16 cellular contexts compared by ENCODE assay signal in the genomic region with DNA sequence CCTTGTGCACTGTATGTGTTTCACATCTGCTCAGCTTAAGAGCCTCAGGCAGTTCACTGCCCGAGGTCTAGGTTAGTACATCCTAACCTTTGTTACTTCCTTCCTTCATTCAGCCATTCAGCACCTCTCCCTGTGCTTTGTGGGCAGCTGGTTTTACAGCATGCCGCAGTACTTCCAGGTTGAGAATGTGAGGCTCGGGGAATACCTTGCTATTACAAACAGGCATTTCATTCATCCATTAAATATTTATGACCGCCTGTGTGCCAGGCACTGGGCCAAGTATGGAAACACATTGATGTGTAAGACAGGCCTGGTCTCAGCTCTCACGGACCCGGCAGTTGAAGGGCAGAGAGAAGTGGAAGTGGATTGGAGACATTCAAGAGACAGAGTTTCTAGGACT.
A peak's percentile ranks its signal among the peaks of the same experiment; 100 is the strongest.
DNase-seq lines count a peak whose midpoint lies in the region; ATAC-seq and TF ChIP-seq lines count a peak whose summit lies in the region.
"Had no signal": no experiment of that assay in that cellular context is flagged by ENCODE, and none has a peak within 500 bp of the region (broad histone marks: within the 10 kb centered on the region; RNA-seq: fewer than 3 reads in every experiment).

No MANE protein-coding gene starts in this region.

- no peak for ATAC-seq in CD8-positive, alpha-beta T cell
- ATAC-seq in body of pancreas, result peak; percentile 52
- no peak for ATAC-seq in activated CD4-positive, CD25-positive, alpha-beta regulatory T cell treated with anti-CD3 and anti-CD28 coated beads, Interleukin-2, amount 50 U/mL, for 24 hours
- no peak for ATAC-seq in HG03039 (IDR thresholded peaks at IDR 0.05; ENCODE audit: unreplicated experiment)

- POLR2A ChIA-PET in CD8-positive, alpha-beta T cell (lab: Charles Lee), result no interaction called here

- H3K4me1 Mint-ChIP-seq in CD8-positive, alpha-beta T cell (ENCODE audit: low read depth), result peaks cover 55% of the 10 kb centered on the region

- H3K27ac ChIP-seq in CD8-positive, alpha-beta T cell (ENCODE audit: low read depth, low read length), result no peak overlapping the region
- H3K27ac ChIP-seq in body of pancreas, result peak overlapping the region in 3 of 4 donors; percentile 63 to 80 (median 78)
- H3K27ac ChIP-seq: breast epithelium, left ventricle myocardium inferior, ovary, suprapubic skin had no signal

- H3K4me3 Mint-ChIP-seq in CD8-positive, alpha-beta T cell, result no peak overlapping the region
- H3K4me3 Mint-ChIP-seq: CD14-positive monocyte; T-helper 2 cell treated with Interferon-gamma antibody and Interleukin-4, amounts not matched to agents 5 μg/mL and 100 μg/mL, for 36 hours had no signal

- peaks cover 18% of the 10 kb centered on the region for H3K4me1 ChIP-seq in CD8-positive, alpha-beta T cell (ENCODE audit: insufficient read depth, low read length)
- H3K4me1 ChIP-seq in body of pancreas, result peaks cover 47% of the 10 kb centered on the region
- H3K4me1 ChIP-seq: breast epithelium had no signal

- intact Hi-C loops in CD8-positive, alpha-beta T cell (cut with DNase I, micrococcal nuclease), result loop anchor here (5.0 to 10.0 kb wide), 3 partner anchors 37 to 725 kb away; a partner anchor contains a TSS
- intact Hi-C loops in body of pancreas (cut with DNase I), result no loop called here

- TF ChIP-seq POLR2A in body of pancreas (IDR thresholded peaks at IDR 0.05), result no peak

- peaks cover 9% of the 10 kb centered on the region for H3K36me3 ChIP-seq in CD8-positive, alpha-beta T cell (ENCODE audit: insufficient read depth, low read length)
- no peaks in the 10 kb centered on the region for H3K36me3 ChIP-seq in body of pancreas (replicated peaks in 1 of 2; ENCODE audit: insufficient read depth in 1 of 2, low read depth in 2 of 2)
- H3K36me3 ChIP-seq: breast epithelium, MG63, ovary had no signal

- no peak for TF ChIP-seq CTCF in CD8-positive, alpha-beta T cell (IDR thresholded peaks at IDR 0.05)
- no peak for TF ChIP-seq CTCF in body of pancreas (IDR thresholded peaks at IDR 0.05)

- peak overlapping the region; percentile 2 for H3K27ac Mint-ChIP-seq in CD8-positive, alpha-beta T cell
- H3K27ac Mint-ChIP-seq: T-helper 2 cell treated with Interferon-gamma antibody and Interleukin-4, amounts not matched to agents 5 μg/mL and 100 μg/mL, for 36 hours had no signal

- H3K9me3 Mint-ChIP-seq in CD8-positive, alpha-beta T cell, result no peaks in the 10 kb centered on the region
- H3K9me3 Mint-ChIP-seq: CD14-positive monocyte; T-helper 2 cell treated with Interferon-gamma antibody and Interleukin-4, amounts not matched to agents 5 μg/mL and 100 μg/mL, for 36 hours had no signal

- no peaks in the 10 kb centered on the region for H3K27me3 ChIP-seq in CD8-positive, alpha-beta T cell (ENCODE audit: insufficient read depth, low read length)
- H3K27me3 ChIP-seq in body of pancreas, result no peaks in the 10 kb centered on the region
- H3K27me3 ChIP-seq: breast epithelium, MG63, ovary, suprapubic skin had no signal

- H3K27me3 Mint-ChIP-seq in CD8-positive, alpha-beta T cell (ENCODE audit: low read depth), result no peaks in the 10 kb centered on the region

- CTCF ChIA-PET in CD8-positive, alpha-beta T cell (lab: Charles Lee), result interaction anchor here (3.5 kb wide), 1 partner anchor 131 kb away, joined by 18 read pairs; no protein-coding TSS in a partner anchor

- WGBS in body of pancreas, 2 donors, result 28 to 34% methylated on average over 6 of the region's 6 CpGs

- no peaks in the 10 kb centered on the region for H3K9me3 ChIP-seq in CD8-positive, alpha-beta T cell (ENCODE audit: low read length)
- no peaks in the 10 kb centered on the region for H3K9me3 ChIP-seq in body of pancreas
- H3K9me3 ChIP-seq: breast epithelium, left ventricle myocardium inferior, MG63, ovary, suprapubic skin had no signal

- no peak overlapping the region for H3K4me3 ChIP-seq in CD8-positive, alpha-beta T cell (ENCODE audit: low read depth, low read length)
- H3K4me3 ChIP-seq in body of pancreas, result no peak overlapping the region
- H3K4me3 ChIP-seq: breast epithelium, left ventricle myocardium inferior, MG63, ovary, suprapubic skin had no signal

- H3K36me3 Mint-ChIP-seq in CD8-positive, alpha-beta T cell, result peaks cover 67% of the 10 kb centered on the region

- DNase-seq in CD8-positive, alpha-beta T cell, result no peak
- DNase-seq in LoVo (ENCODE audit: low spot score), result peak; percentile 20
- peak; percentile 60 to 79 (median 78) for DNase-seq in body of pancreas
- DNase-seq in kidney tubule cell (ENCODE audit: low spot score), result peak; percentile 92
- DNase-seq in effector CD4-positive, alpha-beta T cell, result no peak
- DNase-seq in stimulated activated CD4-positive, alpha-beta T cell treated with anti-CD3 and anti-CD28 coated beads, Interleukin-2, amount 100 ng/mL, for 48 hours, result no peak
- DNase-seq: left ventricle myocardium inferior; MG63; ovary; stimulated activated CD4-positive, alpha-beta T cell treated with anti-CD3 and anti-CD28 coated beads, Interleukin-4, amount 100 ng/mL, for 1 hour had no signal

Comparison
In these comparisons a context has a peak if more than half of its experiments do, and no peak if none do; other contexts are left out.
1. DNase-seq: peak in LoVo (single experiment), body of pancreas (4 of 4) and kidney tubule cell (single experiment); none in CD8-positive, alpha-beta T cell (0 of 7), effector CD4-positive, alpha-beta T cell (single experiment) and stimulated activated CD4-positive, alpha-beta T cell treated with anti-CD3 and anti-CD28 coated beads, Interleukin-2, amount 100 ng/mL, for 48 hours (0 of 2).